ENCODE assay signal across 13 cellular contexts in genomic region chr3:40337136-40338108, GRCh38. TPM values are rescaled to one million over a fixed set of nuclear protein-coding genes. Genes with fewer than 3 reads are reported as not detected.
DNase-seq lines count a peak whose midpoint lies in the region; ATAC-seq and TF ChIP-seq lines count a peak whose summit lies in the region.
"Had no signal": no experiment of that assay in that cellular context is flagged by ENCODE, and none has a peak within 500 bp of the region (broad histone marks: within the 10 kb centered on the region; RNA-seq: fewer than 3 reads in every experiment).

No MANE protein-coding gene starts in this region.

- DNase-seq in GM10248 (ENCODE audit: extremely low spot score) (peak; percentile 20), RWPE2 (ENCODE audit: low spot score) (no peak), NCI-H2196 (lab: John Stamatoyannopoulos, UW; ENCODE audit: unreplicated experiment) (no peak), mesenteric fat pad (ENCODE audit: low spot score) (no peak), NCI-H1417 (lab: John Stamatoyannopoulos, UW) (no peak)
- DNase-seq: NCI-H1417 treated with DMSO at 0.1 percent for 48 hours, T-cell had no signal

- H3K4me1 ChIP-seq in RWPE2 (ENCODE audit: insufficient read depth, poor library complexity, severe bottlenecking) = no peaks in the 10 kb centered on the region

- H3K4me3 ChIP-seq in RWPE2 (ENCODE audit: severe bottlenecking) = no peak overlapping the region

- no peak for TF ChIP-seq CTCF in GM10248 (IDR thresholded peaks at IDR 0.05; ENCODE audit: control extremely low read depth, extremely low read depth, low read depth, missing control alignments)
- TF ChIP-seq CTCF in RWPE2 (IDR thresholded peaks at IDR 0.05; ENCODE audit: poor library complexity, severe bottlenecking) = no peak

- H3K36me3 ChIP-seq in RWPE2 (ENCODE audit: low read depth) = no peaks in the 10 kb centered on the region

- H3K9me3 ChIP-seq in RWPE2 (ENCODE audit: severe bottlenecking) = no peaks in the 10 kb centered on the region

- peak; percentile 76 for ATAC-seq in GM18519 (IDR thresholded peaks at IDR 0.05; ENCODE audit: low FRiP score, unreplicated experiment)
- peak; percentile 60 for ATAC-seq in HG02798 (IDR thresholded peaks at IDR 0.05; ENCODE audit: poor library complexity, unreplicated experiment)
- ATAC-seq in RWPE2 (ENCODE audit: low read depth) = peak; percentile 31; the same call in 2 of the 3 replicates
- no peak for ATAC-seq in HG02623 (IDR thresholded peaks at IDR 0.05; ENCODE audit: unreplicated experiment)
- ATAC-seq: T-cell had no signal

- H3K27ac ChIP-seq in RWPE2 (ENCODE audit: poor library complexity, severe bottlenecking) = no peak overlapping the region
- H3K27ac ChIP-seq: C4-2B had no signal

- CTCF ChIA-PET in GM10248 (lab: Yijun Ruan, JAX) = interaction anchor here (1.4 kb wide), 1 partner anchor 20 kb away, joined by 3 read pairs; no protein-coding TSS in a partner anchor

- POLR2A ChIA-PET in GM10248 (lab: Yijun Ruan, JAX) = no interaction called here

- no peaks in the 10 kb centered on the region for H3K27me3 ChIP-seq in RWPE2 (ENCODE audit: insufficient read depth, poor library complexity, severe bottlenecking)

RNA-seq across cellular contexts. Expression of gene EIF1B, which starts 27.9 kb away (rescaled TPM):
- total RNA-seq in mesenteric fat pad = 79.5 TPM

RNA-seq across cellular contexts. Expression of gene ENTPD3, which starts 49.6 kb away (rescaled TPM):
- 1.1 TPM for total RNA-seq in mesenteric fat pad
- total RNA-seq: fibroblast of lung, HT-29, T-cell had no signal
